Comparison of ENCODE assay signal across 1 cellular context in genomic region chr11:2156416-2157182, GRCh38.
TF ChIP-seq lines count a peak whose summit lies in the region.

No MANE protein-coding gene starts in this region.

TF ChIP-seq in HEK293, 187 proteins besides CTCF, POLR2A, EP300 and RAD21 (continued from another document):
- TF ChIP-seq PATZ1 (tag by site-specific recombination; IDR thresholded peaks at IDR 0.05) = 0 out of 2 replicates have a peak, but pooled peaks have one; percentile 37
- TF ChIP-seq GLIS1 (tag by site-specific recombination; IDR thresholded peaks at IDR 0.05) = peak; percentile 97
- TF ChIP-seq ZNF138 (tag by site-specific recombination; IDR thresholded peaks at IDR 0.05; ENCODE audit: borderline replicate concordance) = no peak
- no peak for TF ChIP-seq ZNF132 (tag by site-specific recombination; IDR thresholded peaks at IDR 0.05; ENCODE audit: borderline replicate concordance)
- TF ChIP-seq ZNF174 (tag by site-specific recombination; IDR thresholded peaks at IDR 0.05) = no peak
